In the genomic region with DNA sequence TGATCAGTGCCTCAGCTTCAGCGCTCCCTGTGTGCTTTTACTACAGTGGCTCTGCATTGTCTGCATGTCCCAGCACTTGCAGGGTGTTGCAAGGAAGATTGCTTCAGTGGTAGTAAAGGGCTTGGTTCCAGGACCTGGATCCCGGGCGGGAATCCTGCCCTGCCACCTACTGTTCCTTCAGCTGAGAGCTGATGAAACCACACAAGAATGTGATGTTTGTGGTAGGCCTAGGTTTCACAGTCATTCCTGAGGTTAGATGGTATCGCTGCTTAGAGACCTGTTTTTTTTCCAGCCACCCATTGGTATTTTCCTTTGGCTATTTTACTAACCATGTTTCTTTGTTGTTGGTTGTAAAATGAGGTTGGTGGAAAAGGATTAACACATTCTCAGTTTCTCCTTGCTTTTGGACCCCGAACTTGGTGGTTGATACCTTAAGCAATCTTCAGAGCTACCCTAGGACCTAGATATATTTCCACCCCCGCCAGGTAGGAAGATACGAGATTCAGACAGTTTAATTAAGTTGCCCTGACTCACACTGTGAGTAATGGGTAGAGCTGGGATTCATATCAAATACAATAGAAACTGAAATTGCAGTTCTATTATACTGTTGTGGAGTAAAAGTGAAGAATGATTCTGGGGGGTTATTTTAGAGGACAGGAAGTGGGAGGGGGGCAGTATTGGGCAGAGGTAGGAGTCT, we compare ENCODE assay signal across 8 cellular contexts. TPM values are rescaled to one million over a fixed set of nuclear protein-coding genes. Genes with fewer than 3 reads are reported as not detected.
A peak's percentile ranks its signal among the peaks of the same experiment; 100 is the strongest.
DNase-seq lines count a peak whose midpoint lies in the region; ATAC-seq, FAIRE-seq and TF ChIP-seq lines count a peak whose summit lies in the region.

No MANE protein-coding gene starts in this region.

- no peak overlapping the region for H3K23ac ChIP-seq in H1 (ENCODE audit: insufficient read length)

- no peak overlapping the region for H2BK5ac ChIP-seq in H1 (ENCODE audit: low read depth, low read length)

- no peak overlapping the region for H2BK20ac ChIP-seq in H1 (ENCODE audit: low read length)

- no peak for TF ChIP-seq POLR2A in H1 (IDR thresholded peaks at IDR 0.05; ENCODE audit: control extremely low read depth in 1 of 2, low read depth in 2 of 2, low read length in 2 of 2)

- H3K79me2 ChIP-seq in H1 (ENCODE audit: control insufficient read depth in 1 of 2, insufficient read depth in 2 of 2, low read length in 2 of 2): no peaks in the 10 kb centered on the region

- peak overlapping the region in 1 of 2 experiments; percentile 10; a peak in 1 of 4 replicates for H3K4me2 ChIP-seq in H1 (ENCODE audit: insufficient read depth in 1 of 2, low read depth in 2 of 2, low read length in 2 of 2)

- H3K4me1 ChIP-seq in H1 (replicated peaks in 1 of 4; ENCODE audit: control insufficient read depth in 3 of 4, insufficient read depth in 4 of 4, low read length in 3 of 4): peaks cover 7 to 28% (median 16%) of the 10 kb centered on the region in 4 experiments

- peak in 2 of 3 experiments; percentile 29 to 35; a peak in 2 of 4 replicates for TF ChIP-seq CTCF in H1 (IDR thresholded peaks at IDR 0.05; ENCODE audit: control extremely low read depth in 1 of 3, insufficient read depth in 1 of 3, low read depth in 1 of 3, low read length in 3 of 3)
- no peak for TF ChIP-seq CTCF in GM13976 (IDR thresholded peaks at IDR 0.05; ENCODE audit: borderline replicate concordance, control extremely low read depth, extremely low read depth, insufficient read depth, missing control alignments)

- no peak overlapping the region for H4K5ac ChIP-seq in H1 (ENCODE audit: insufficient read length, low read depth, low read length)

- 48% methylated on average over 7 of the region's 7 CpGs; no CpG with 5 or more reads in 1 of the 2 experiments for WGBS in H1 (ENCODE audit: extremely low coverage in 1 of 2, insufficient coverage in 1 of 2, insufficient read length in 1 of 2, insufficient replicate concordance in 2 of 2, low coverage in 1 of 2, low lambda C conversion rate in 2 of 2, missing lambda C conversion rate in 1 of 2), 2 experiments

- H3K4me3 Mint-ChIP-seq in natural killer cell treated with Interleukin-12 subunit alpha and Interleukin-12 subunit beta and Interleukin-15 and Interleukin-18, amount 100 ng/mL, for 72 hours: peak overlapping the region; percentile 56

- H3K9me3 ChIP-seq in H1 (ENCODE audit: insufficient read depth in 2 of 2, low read depth in 1 of 2, low read length in 1 of 2): no peaks in the 10 kb centered on the region

- H2BK12ac ChIP-seq in H1 (ENCODE audit: low read depth, low read length): peak overlapping the region; percentile 83; the same call in 1 of the 2 replicates

- H2BK120ac ChIP-seq in H1 (replicated peaks; ENCODE audit: low read depth, low read length): no peak overlapping the region

- no peak overlapping the region for H3K14ac ChIP-seq in H1 (ENCODE audit: insufficient read length)

- no peaks in the 10 kb centered on the region for H3K79me1 ChIP-seq in H1 (ENCODE audit: low read depth, low read length)

- H4K20me1 ChIP-seq in H1 (replicated peaks in 1 of 2; ENCODE audit: control insufficient read depth in 1 of 2, insufficient read depth in 2 of 2, low read length in 2 of 2): peaks cover 0 to 2% of the 10 kb centered on the region in 2 experiments

- 0 out of 7 replicates have a peak, but pooled peaks cover 0 to 3% (median 0%) of the 10 kb centered on the region in 4 experiments for H3K27me3 ChIP-seq in H1 (replicated peaks in 1 of 4; ENCODE audit: control insufficient read depth in 3 of 4, extremely low read depth in 1 of 4, insufficient read depth in 3 of 4, low read length in 3 of 4)

- peak in 1 of 2 experiments; percentile 53; a peak in 1 of 3 replicates for TF ChIP-seq EP300 in H1 (IDR thresholded peaks at IDR 0.05; ENCODE audit: borderline replicate concordance in 1 of 2, low read depth in 2 of 2, low read length in 2 of 2)

- no peaks in the 10 kb centered on the region for H3K36me3 ChIP-seq in H1 (ENCODE audit: control insufficient read depth in 2 of 4, insufficient read depth in 4 of 4, low read length in 3 of 4)

- ATAC-seq in natural killer cell treated with Interleukin-12 subunit alpha and Interleukin-12 subunit beta and Interleukin-15 and Interleukin-18, amount 100 ng/mL, for 72 hours: peak; percentile 61 to 68
- ATAC-seq in GM21447 (IDR thresholded peaks at IDR 0.05; ENCODE audit: unreplicated experiment): no peak
- ATAC-seq in HG03457 (IDR thresholded peaks at IDR 0.05; ENCODE audit: unreplicated experiment): no peak

- H3K18ac ChIP-seq in H1 (ENCODE audit: extremely low read depth, low read length): no peak overlapping the region

- H3K36me3 Mint-ChIP-seq in natural killer cell treated with Interleukin-12 subunit alpha and Interleukin-12 subunit beta and Interleukin-15 and Interleukin-18, amount 100 ng/mL, for 72 hours: no peaks in the 10 kb centered on the region

- H3K27me3 Mint-ChIP-seq in natural killer cell treated with Interleukin-12 subunit alpha and Interleukin-12 subunit beta and Interleukin-15 and Interleukin-18, amount 100 ng/mL, for 72 hours: peaks cover 0 to 5% of the 10 kb centered on the region in 2 donors

- peaks cover 31 to 37% of the 10 kb centered on the region in 2 donors for H3K4me1 Mint-ChIP-seq in natural killer cell treated with Interleukin-12 subunit alpha and Interleukin-12 subunit beta and Interleukin-15 and Interleukin-18, amount 100 ng/mL, for 72 hours (ENCODE audit: low read depth in 2 of 2)

- DNase-seq in GM04503 (ENCODE audit: low read depth): peak; percentile 96
- peak; percentile 30 for DNase-seq in RKO (ENCODE audit: low spot score)
- DNase-seq in H1 (ENCODE audit: low read depth in 1 of 2, low spot score in 2 of 2): peak; percentile 63 to 78
- no peak for DNase-seq in natural killer cell treated with Interleukin-12 subunit alpha and Interleukin-12 subunit beta and Interleukin-15 and Interleukin-18, amount 100 ng/mL, for 72 hours (ENCODE audit: low spot score)
- DNase-seq in NCI-H1048 (lab: John Stamatoyannopoulos, UW): no peak
- DNase-seq in GM13976 (ENCODE audit: low spot score): no peak

- in situ Hi-C loops in GM13976 (cut with MboI; ENCODE audit: low sequenced_read_pairs, unreplicated experiment): no loop called here

- H2AK5ac ChIP-seq in H1 (ENCODE audit: low read depth, low read length): peak overlapping the region; percentile 24; the same call in 1 of the 2 replicates

- H3K9me3 Mint-ChIP-seq in natural killer cell treated with Interleukin-12 subunit alpha and Interleukin-12 subunit beta and Interleukin-15 and Interleukin-18, amount 100 ng/mL, for 72 hours: no peaks in the 10 kb centered on the region

- peak overlapping the region in 1 of 4 experiments; percentile 14; a peak in 1 of 7 replicates for H3K9ac ChIP-seq in H1 (replicated peaks in 1 of 4; ENCODE audit: extremely low read depth in 1 of 4, low read depth in 3 of 4, low read length in 3 of 4)

- peak; percentile 92 for FAIRE-seq in H1 (lab: Jason Lieb, UNC)

- TF ChIP-seq RAD21 in H1 (IDR thresholded peaks at IDR 0.05 in 1 of 2, conservative IDR thresholded peaks at IDR 0.05 in 1 of 2; ENCODE audit: low read depth in 2 of 2, low read length in 2 of 2): peak; percentile 32 to 41; a peak in 3 of 4 replicates

- POLR2A ChIA-PET in H1 (lab: Charles Lee; ENCODE audit: partially characterized antibody): interaction anchor here (1.2 to 1.4 kb wide), 2 partner anchors 13 to 14 kb away, joined by 3 read pairs; no protein-coding TSS in a partner anchor

- no peak overlapping the region for H3K56ac ChIP-seq in H1 (replicated peaks; ENCODE audit: insufficient read length, low read depth, low read length)

- CTCF ChIA-PET in H1 (lab: Charles Lee; ENCODE audit: partially characterized antibody): interaction anchor here (0.7 to 2.6 kb wide), 19 partner anchors 11 to 531 kb away, joined by 3 to 14 read pairs (median 4); partner anchors contain the start of genes GPR87 and P2RY13

- H2BK15ac ChIP-seq in H1 (ENCODE audit: low read length): no peak overlapping the region

- no peak overlapping the region for H3K4ac ChIP-seq in H1 (replicated peaks; ENCODE audit: insufficient read length, low read depth, low read length)

- H3K23me2 ChIP-seq in H1 (ENCODE audit: low read depth, low read length): no peaks in the 10 kb centered on the region

- peak overlapping the region in 1 of 4 experiments; percentile 11; a peak in 1 of 8 replicates for H3K4me3 ChIP-seq in H1 (ENCODE audit: extremely low read depth in 1 of 4, insufficient read depth in 2 of 4, low read depth in 3 of 4, low read length in 4 of 4)

- H4K91ac ChIP-seq in H1 (replicated peaks; ENCODE audit: insufficient read length, low read length): no peak overlapping the region

- 0 out of 2 replicates have a peak overlapping the region, but pooled peaks have one; percentile 11 for H3K27ac ChIP-seq in H1 (ENCODE audit: low read depth, low read length)

- no peak overlapping the region for H4K8ac ChIP-seq in H1 (ENCODE audit: extremely low read depth, insufficient read depth, low read length)

- peak overlapping the region in 1 of 2 donors; percentile 33 for H3K27ac Mint-ChIP-seq in natural killer cell treated with Interleukin-12 subunit alpha and Interleukin-12 subunit beta and Interleukin-15 and Interleukin-18, amount 100 ng/mL, for 72 hours

- no peak overlapping the region for H2AFZ ChIP-seq in H1 (ENCODE audit: low read length)

RNA-seq across cellular contexts. Expression of gene GPR87, which starts 11.4 kb away (rescaled TPM):
- total RNA-seq in H1 (2021; fragmentation: NEBNext Ultra II Directional; extraction: Animal tissue kit (Norgen Biotek cat#: 25700)): not detected in 2 replicates
- polyA plus RNA-seq in H1 (2011; rRNA removed): 0.05 and 0.06 TPM in 2 replicates
- polyA plus RNA-seq in H1 (2011; cell fraction: cytosol; rRNA removed): not detected
- not detected for polyA plus RNA-seq in H1 (2011; cell fraction: nucleus; rRNA removed)
- 0.11 to 0.31 TPM (median 0.27 TPM) in 3 of 4 replicates, not detected in the other for polyA plus RNA-seq in H1 (2012, experiment 1 of 2)
- polyA plus RNA-seq in H1 (2012, experiment 2 of 2): not detected
- 0.12 TPM for polyA plus RNA-seq in H1 (2013, experiment 1 of 2)
- 0.22 TPM for polyA plus RNA-seq in H1 (2013, experiment 2 of 2)
- not detected in 2 replicates for polyA minus RNA-seq in H1 (2011; rRNA and poly(A)+ RNA removed)
- not detected for polyA minus RNA-seq in H1 (2011; cell fraction: cytosol; rRNA and poly(A)+ RNA removed)
- polyA minus RNA-seq in H1 (2011; cell fraction: nucleus; rRNA and poly(A)+ RNA removed): 0.60 TPM
- total RNA-seq in natural killer cell treated with Interleukin-12 subunit alpha and Interleukin-12 subunit beta and Interleukin-15 and Interleukin-18, amount 100 ng/mL, for 72 hours: not detected

RNA-seq across cellular contexts. Expression of gene P2RY13, which starts 24.1 kb away (rescaled TPM):
- not detected in 2 replicates for total RNA-seq in H1 (2021; fragmentation: NEBNext Ultra II Directional; extraction: Animal tissue kit (Norgen Biotek cat#: 25700))
- not detected in 2 replicates for polyA plus RNA-seq in H1 (2011; rRNA removed)
- not detected for polyA plus RNA-seq in H1 (2011; cell fraction: cytosol; rRNA removed)
- polyA plus RNA-seq in H1 (2011; cell fraction: nucleus; rRNA removed): not detected
- not detected in 4 replicates for polyA plus RNA-seq in H1 (2012, experiment 1 of 2)
- not detected for polyA plus RNA-seq in H1 (2012, experiment 2 of 2)
- not detected for polyA plus RNA-seq in H1 (2013, experiment 1 of 2)
- polyA plus RNA-seq in H1 (2013, experiment 2 of 2): not detected
- not detected in 2 replicates for polyA minus RNA-seq in H1 (2011; rRNA and poly(A)+ RNA removed)
- not detected for polyA minus RNA-seq in H1 (2011; cell fraction: cytosol; rRNA and poly(A)+ RNA removed)
- polyA minus RNA-seq in H1 (2011; cell fraction: nucleus; rRNA and poly(A)+ RNA removed): not detected
- total RNA-seq in natural killer cell treated with Interleukin-12 subunit alpha and Interleukin-12 subunit beta and Interleukin-15 and Interleukin-18, amount 100 ng/mL, for 72 hours: not detected

RNA-seq across cellular contexts. Expression of gene P2RY14, which starts 26.9 kb away (rescaled TPM):
- not detected in 2 replicates for total RNA-seq in H1 (2021; fragmentation: NEBNext Ultra II Directional; extraction: Animal tissue kit (Norgen Biotek cat#: 25700))
- not detected in 2 replicates for polyA plus RNA-seq in H1 (2011; rRNA removed)
- not detected for polyA plus RNA-seq in H1 (2011; cell fraction: cytosol; rRNA removed)
- not detected for polyA plus RNA-seq in H1 (2011; cell fraction: nucleus; rRNA removed)
- polyA plus RNA-seq in H1 (2012, experiment 1 of 2): 0.07 to 0.09 TPM in 2 of 4 replicates, not detected in the others
- not detected for polyA plus RNA-seq in H1 (2012, experiment 2 of 2)
- not detected for polyA plus RNA-seq in H1 (2013, experiment 1 of 2)
- not detected for polyA plus RNA-seq in H1 (2013, experiment 2 of 2)
- not detected in 2 replicates for polyA minus RNA-seq in H1 (2011; rRNA and poly(A)+ RNA removed)
- polyA minus RNA-seq in H1 (2011; cell fraction: cytosol; rRNA and poly(A)+ RNA removed): not detected
- polyA minus RNA-seq in H1 (2011; cell fraction: nucleus; rRNA and poly(A)+ RNA removed): not detected
- 1 to 10 TPM; 2.0 to 2.1 TPM for total RNA-seq in natural killer cell treated with Interleukin-12 subunit alpha and Interleukin-12 subunit beta and Interleukin-15 and Interleukin-18, amount 100 ng/mL, for 72 hours

Comparison
In these comparisons a context has a peak if more than half of its experiments do, and no peak if none do; other contexts are left out.
1. DNase-seq: peak in GM04503 (single experiment), RKO (single experiment) and H1 (2 of 2); none in natural killer cell treated with Interleukin-12 subunit alpha and Interleukin-12 subunit beta and Interleukin-15 and Interleukin-18, amount 100 ng/mL, for 72 hours (single experiment), NCI-H1048 (single experiment) and GM13976 (single experiment).
2. ATAC-seq: peak in natural killer cell treated with Interleukin-12 subunit alpha and Interleukin-12 subunit beta and Interleukin-15 and Interleukin-18, amount 100 ng/mL, for 72 hours (2 of 2); none in GM21447 (single experiment) and HG03457 (single experiment).